34 cellular contexts compared by ENCODE assay signal in genomic region chr3:169907944-169908343, GRCh38. TPM values are rescaled to one million over a fixed set of nuclear protein-coding genes. Genes with fewer than 3 reads are reported as not detected.
"Had no signal": no experiment of that assay in that cellular context is flagged by ENCODE, and none has a peak within 500 bp of the region (broad histone marks: within the 10 kb centered on the region; RNA-seq: fewer than 3 reads in every experiment).

No MANE protein-coding gene starts in this region.

- H3K4me3 ChIP-seq: adrenal gland, body of pancreas, cardiac muscle cell, coronary artery, dorsolateral prefrontal cortex, esophagus muscularis mucosa, gastrocnemius medialis, heart left ventricle had no signal

- H3K4me1 ChIP-seq: adrenal gland, body of pancreas, foreskin keratinocyte, gastrocnemius medialis had no signal

- H3K4me1 Mint-ChIP-seq: activated CD4-positive, alpha-beta memory T cell treated with anti-CD3 and anti-CD28 coated beads, Interleukin-2, amount 10 ng/mL, durations not matched to agents 7 days and 5 days; activated CD4-positive, alpha-beta T cell treated with anti-CD3 and anti-CD28 coated beads for 36 hours; activated CD4-positive, alpha-beta T cell treated with anti-CD3 and anti-CD28 coated beads, Interleukin-2, amount 10 ng/mL, durations not matched to agents 24 days and 14 days; activated naive CD4-positive, alpha-beta T cell treated with anti-CD3 and anti-CD28 coated beads, Interleukin-2, amount 10 ng/mL, durations not matched to agents 7 days and 5 days; T-helper 17 cell had no signal

- ATAC-seq: activated CD4-positive, alpha-beta T cell treated with anti-CD3 and anti-CD28 coated beads for 36 hours; activated naive CD4-positive, alpha-beta T cell treated with anti-CD3 and anti-CD28 coated beads, Interleukin-2, amount 50 U/mL, for 72 hours; activated T-cell treated with anti-CD3 and anti-CD28 coated beads, Interleukin-2, amount 50 U/mL, for 72 hours; body of pancreas; foreskin keratinocyte; gastrocnemius medialis; heart left ventricle; T-helper 17 cell had no signal

- H3K27ac ChIP-seq: adrenal gland, body of pancreas, cardiac muscle cell, coronary artery, dorsolateral prefrontal cortex, esophagus muscularis mucosa, foreskin keratinocyte, gastrocnemius medialis, heart left ventricle had no signal

- H3K27me3 ChIP-seq: adrenal gland, body of pancreas, cardiac muscle cell, dorsolateral prefrontal cortex, foreskin keratinocyte, gastrocnemius medialis, heart left ventricle had no signal

- H3K27ac Mint-ChIP-seq: activated CD4-positive, alpha-beta memory T cell treated with anti-CD3 and anti-CD28 coated beads, Interleukin-2, amount 10 ng/mL, durations not matched to agents 7 days and 5 days; activated CD4-positive, alpha-beta T cell treated with anti-CD3 and anti-CD28 coated beads for 36 hours; activated CD4-positive, alpha-beta T cell treated with anti-CD3 and anti-CD28 coated beads, Interleukin-2, amount 10 ng/mL, durations not matched to agents 24 days and 14 days; activated naive CD4-positive, alpha-beta T cell treated with anti-CD3 and anti-CD28 coated beads, Interleukin-2, amount 10 ng/mL, durations not matched to agents 7 days and 5 days; activated naive CD4-positive, alpha-beta T cell treated with anti-CD3 and anti-CD28 coated beads, Interleukin-2, amount 50 U/mL, for 72 hours; activated T-cell treated with anti-CD3 and anti-CD28 coated beads, Interleukin-2, amount 50 U/mL, for 24 hours; activated T-cell treated with anti-CD3 and anti-CD28 coated beads, Interleukin-2, amount 50 U/mL, for 72 hours; dendritic cell treated with granulocyte-macrophage colony-stimulating factor and Interleukin-4, amounts not matched to agents 40 ng/mL and 50 ng/mL, for 4 days; T-helper 17 cell; T-helper 2 cell treated with Interferon-gamma antibody and Interleukin-4, amounts not matched to agents 5 μg/mL and 100 μg/mL, for 36 hours had no signal

- H3K36me3 ChIP-seq: adrenal gland, cardiac muscle cell, esophagus muscularis mucosa, gastrocnemius medialis, heart left ventricle had no signal

- H3K27me3 Mint-ChIP-seq: dendritic cell treated with granulocyte-macrophage colony-stimulating factor and Interleukin-4, amounts not matched to agents 40 ng/mL and 50 ng/mL, for 4 days had no signal

- H3K9me3 ChIP-seq: adrenal gland, body of pancreas, esophagus muscularis mucosa, gastrocnemius medialis, heart left ventricle had no signal

- H3K36me3 Mint-ChIP-seq: activated naive CD4-positive, alpha-beta T cell treated with anti-CD3 and anti-CD28 coated beads, Interleukin-2, amount 10 ng/mL, durations not matched to agents 7 days and 5 days had no signal

- H3K9me3 Mint-ChIP-seq: activated CD4-positive, alpha-beta memory T cell treated with anti-CD3 and anti-CD28 coated beads, Interleukin-2, amount 10 ng/mL, durations not matched to agents 7 days and 5 days had no signal

- DNase-seq: activated CD4-positive, alpha-beta memory T cell treated with anti-CD3 and anti-CD28 coated beads, Interleukin-2, amount 10 ng/mL, durations not matched to agents 7 days and 5 days; activated CD4-positive, alpha-beta T cell treated with anti-CD3 and anti-CD28 coated beads for 36 hours; activated CD4-positive, alpha-beta T cell treated with anti-CD3 and anti-CD28 coated beads, Interleukin-2, amount 10 ng/mL, durations not matched to agents 24 days and 14 days; activated CD4-positive, CD25-positive, alpha-beta regulatory T cell; activated CD4-positive, CD25-positive, alpha-beta regulatory T cell treated with anti-CD3 and anti-CD28 coated beads, Interleukin-2, amount 50 U/mL, for 72 hours; activated CD8-positive, alpha-beta memory T cell treated with anti-CD3 and anti-CD28 coated beads, Interleukin-2, amount 50 U/mL, for 48 hours; activated gamma-delta T cell; activated naive CD4-positive, alpha-beta T cell; activated naive CD4-positive, alpha-beta T cell treated with anti-CD3 and anti-CD28 coated beads, Interleukin-2, amount 10 ng/mL, durations not matched to agents 7 days and 5 days; activated T-cell treated with anti-CD3 and anti-CD28 coated beads for 4 hours; activated T-cell treated with anti-CD3 and anti-CD28 coated beads, Interleukin-2, amount 50 U/mL, for 24 hours; activated T-cell treated with anti-CD3 and anti-CD28 coated beads, Interleukin-2, amount 50 U/mL, for 72 hours; adrenal gland; amygdala; aorta; body of pancreas; central memory CD4-positive, alpha-beta T cell; dorsolateral prefrontal cortex; effector memory CD4-positive, alpha-beta T cell; erythroblast; gastrocnemius medialis; glutamatergic neuron; heart left ventricle; T-helper 1 cell; T-helper 17 cell; T1000 had no signal

- H3K4me3 Mint-ChIP-seq: activated CD4-positive, alpha-beta memory T cell treated with anti-CD3 and anti-CD28 coated beads, Interleukin-2, amount 10 ng/mL, durations not matched to agents 7 days and 5 days; activated CD4-positive, alpha-beta T cell treated with anti-CD3 and anti-CD28 coated beads for 36 hours; activated CD4-positive, alpha-beta T cell treated with anti-CD3 and anti-CD28 coated beads, Interleukin-2, amount 10 ng/mL, durations not matched to agents 24 days and 14 days; activated naive CD4-positive, alpha-beta T cell treated with anti-CD3 and anti-CD28 coated beads, Interleukin-2, amount 10 ng/mL, durations not matched to agents 7 days and 5 days; activated T-cell treated with anti-CD3 and anti-CD28 coated beads, Interleukin-2, amount 50 U/mL, for 24 hours; activated T-cell treated with anti-CD3 and anti-CD28 coated beads, Interleukin-2, amount 50 U/mL, for 72 hours; dendritic cell treated with granulocyte-macrophage colony-stimulating factor and Interleukin-4, amounts not matched to agents 40 ng/mL and 50 ng/mL, for 4 days; T-helper 17 cell; T-helper 2 cell treated with Interferon-gamma antibody and Interleukin-4, amounts not matched to agents 5 μg/mL and 100 μg/mL, for 36 hours had no signal

RNA-seq across cellular contexts. Expression of gene SAMD7, which starts 3.4 kb away (rescaled TPM):
- total RNA-seq: activated CD4-positive, alpha-beta memory T cell treated with anti-CD3 and anti-CD28 coated beads, Interleukin-2, amount 10 ng/mL, durations not matched to agents 7 days and 5 days; activated CD4-positive, alpha-beta T cell treated with anti-CD3 and anti-CD28 coated beads for 36 hours; activated CD4-positive, alpha-beta T cell treated with anti-CD3 and anti-CD28 coated beads, Interleukin-2, amount 10 ng/mL, durations not matched to agents 24 days and 14 days; activated naive CD4-positive, alpha-beta T cell treated with anti-CD3 and anti-CD28 coated beads, Interleukin-2, amount 50 U/mL, for 72 hours; activated T-cell treated with anti-CD3 and anti-CD28 coated beads, Interleukin-2, amount 50 U/mL, for 72 hours; adrenal gland; aorta; body of pancreas; cardiac muscle cell; cerebellum; esophagus muscularis mucosa; foreskin keratinocyte; gastrocnemius medialis; heart left ventricle; T-helper 17 cell had no signal
- polyA plus RNA-seq: adrenal gland, aorta, cardiac muscle cell, foreskin keratinocyte, heart left ventricle had no signal

RNA-seq across cellular contexts. Expression of gene LRRC31, which starts 38.2 kb away (rescaled TPM):
- total RNA-seq: activated CD4-positive, alpha-beta memory T cell treated with anti-CD3 and anti-CD28 coated beads, Interleukin-2, amount 10 ng/mL, durations not matched to agents 7 days and 5 days; activated CD4-positive, alpha-beta T cell treated with anti-CD3 and anti-CD28 coated beads for 36 hours; activated CD4-positive, alpha-beta T cell treated with anti-CD3 and anti-CD28 coated beads, Interleukin-2, amount 10 ng/mL, durations not matched to agents 24 days and 14 days; activated naive CD4-positive, alpha-beta T cell treated with anti-CD3 and anti-CD28 coated beads, Interleukin-2, amount 50 U/mL, for 72 hours; activated T-cell treated with anti-CD3 and anti-CD28 coated beads, Interleukin-2, amount 50 U/mL, for 72 hours; adrenal gland; aorta; cardiac muscle cell; cerebellum; esophagus muscularis mucosa; foreskin keratinocyte; T-helper 17 cell had no signal
- polyA plus RNA-seq: adrenal gland, cardiac muscle cell, foreskin keratinocyte, heart left ventricle had no signal
